In genomic region chr1:196317535-196318522, GRCh38 we compare ENCODE assay signal across 9 cellular contexts.
DNase-seq lines count a peak whose midpoint lies in the region; ATAC-seq and TF ChIP-seq lines count a peak whose summit lies in the region.
"Had no signal": no experiment of that assay in that cellular context is flagged by ENCODE, and none has a peak within 500 bp of the region (broad histone marks: within the 10 kb centered on the region; RNA-seq: fewer than 3 reads in every experiment).

No MANE protein-coding gene starts in this region.

- H2AFZ ChIP-seq in DND-41 (ENCODE audit: low read depth, low read length) = no peak overlapping the region

- H3K27me3 ChIP-seq in DND-41 (ENCODE audit: insufficient read depth, low read length, poor library complexity) (no peaks in the 10 kb centered on the region), right atrium auricular region (no peaks in the 10 kb centered on the region), vagina (no peaks in the 10 kb centered on the region)
- H3K27me3 ChIP-seq: SJSA1 had no signal

- H3K36me3 ChIP-seq in DND-41 (ENCODE audit: insufficient read depth, low read length) (no peaks in the 10 kb centered on the region), right atrium auricular region (no peaks in the 10 kb centered on the region), vagina (no peaks in the 10 kb centered on the region)
- H3K36me3 ChIP-seq: SJSA1 had no signal

- H3K27me3 Mint-ChIP-seq in T-helper 17 cell = no peaks in the 10 kb centered on the region

- no peaks in the 10 kb centered on the region for H3K4me1 Mint-ChIP-seq in T-helper 17 cell

- H3K79me2 ChIP-seq in DND-41 (ENCODE audit: insufficient read depth, low read length) = no peaks in the 10 kb centered on the region

- no peak overlapping the region for H3K4me3 Mint-ChIP-seq in T-helper 17 cell

- intact Hi-C loops in vagina (cut with DNase I) = no loop called here

- H3K4me1 ChIP-seq in DND-41 (ENCODE audit: insufficient read depth, low read length) (no peaks in the 10 kb centered on the region), right atrium auricular region (no peaks in the 10 kb centered on the region), vagina (no peaks in the 10 kb centered on the region)
- H3K4me1 ChIP-seq: SJSA1 had no signal

- H4K20me1 ChIP-seq in DND-41 (ENCODE audit: insufficient read depth, low read length) = no peaks in the 10 kb centered on the region

- H3K9me3 ChIP-seq in DND-41 (ENCODE audit: insufficient read depth, low read length, severe bottlenecking) (no peaks in the 10 kb centered on the region), right atrium auricular region (no peaks in the 10 kb centered on the region), vagina (no peaks in the 10 kb centered on the region), T-helper 17 cell (ENCODE audit: control insufficient read depth, low read length, poor library complexity, severe bottlenecking) (no peaks in the 10 kb centered on the region)
- H3K9me3 ChIP-seq: SJSA1 had no signal

- H3K9ac ChIP-seq in DND-41 (ENCODE audit: low read depth, low read length) = no peak overlapping the region

- TF ChIP-seq CTCF in DND-41 (IDR thresholded peaks at IDR 0.05; ENCODE audit: borderline replicate concordance, extremely low read depth, low read length, poor library complexity, severe bottlenecking) (peak; percentile 68), right atrium auricular region (IDR thresholded peaks at IDR 0.05) (peak; percentile 14 to 61), vagina (IDR thresholded peaks at IDR 0.05) (no peak)

- DNase-seq in DND-41 (peak; percentile 31), Kasumi-1 (lab: John Stamatoyannopoulos, UW) (peak; percentile 57 to 74), SKM-1 (lab: John Stamatoyannopoulos, UW; ENCODE audit: unreplicated experiment) (peak; percentile 47), right atrium auricular region (ENCODE audit: low spot score) (no peak), NK-92 (lab: John Stamatoyannopoulos, UW; ENCODE audit: unreplicated experiment) (no peak), vagina (ENCODE audit: extremely low spot score in 2 of 2) (no peak), T-helper 17 cell (no peak)

- H3K36me3 Mint-ChIP-seq in T-helper 17 cell (ENCODE audit: low read depth) = no peaks in the 10 kb centered on the region

- H3K27ac ChIP-seq in DND-41 (ENCODE audit: low read length) (no peak overlapping the region), right atrium auricular region (no peak overlapping the region), vagina (no peak overlapping the region)
- H3K27ac ChIP-seq: SJSA1 had no signal

- no peak for TF ChIP-seq POLR2A in vagina (IDR thresholded peaks at IDR 0.05)

- H3K4me3 ChIP-seq in DND-41 (ENCODE audit: low read depth in 1 of 2, low read length in 2 of 2) (no peak overlapping the region), right atrium auricular region (no peak overlapping the region), vagina (no peak overlapping the region)
- H3K4me3 ChIP-seq: SJSA1 had no signal

- H3K4me2 ChIP-seq in DND-41 (ENCODE audit: insufficient read depth, low read length) = no peak overlapping the region

- ATAC-seq in DND-41 (ENCODE audit: insufficient read depth, low read depth) (peak; percentile 65), GM21737 (IDR thresholded peaks at IDR 0.05; ENCODE audit: unreplicated experiment) (no peak), T-helper 17 cell (no peak)

- H3K27ac Mint-ChIP-seq in T-helper 17 cell = no peak overlapping the region

Comparison
In these comparisons a context has a peak if more than half of its experiments do, and no peak if none do; other contexts are left out.
1. DNase-seq: peak in DND-41 (single experiment), Kasumi-1 (2 of 2) and SKM-1 (single experiment); none in right atrium auricular region (single experiment), NK-92 (single experiment), vagina (0 of 2) and T-helper 17 cell (0 of 3).
2. CTCF ChIP-seq: peak in DND-41 (single experiment) and right atrium auricular region (2 of 2); none in vagina (0 of 3).